Comparison of ENCODE assay signal across 10 cellular contexts in the genomic region with DNA sequence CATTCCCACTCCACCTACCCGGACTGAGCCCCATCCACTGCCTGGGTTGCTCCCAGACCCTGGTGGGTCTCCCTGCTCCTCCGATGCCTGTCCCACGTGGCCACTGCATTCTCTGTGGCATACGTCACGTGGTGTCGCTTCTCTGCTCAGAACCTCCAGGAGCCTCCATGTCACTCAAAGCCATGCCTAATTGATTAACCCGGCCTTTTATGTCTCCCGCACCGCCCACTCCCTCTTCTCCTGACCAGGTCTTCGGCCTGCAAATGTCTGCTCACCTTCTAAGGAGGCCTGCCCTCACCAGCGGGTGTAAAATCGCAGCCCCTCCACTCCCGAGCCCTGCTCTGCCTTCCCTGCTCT.
DNase-seq lines count a peak whose midpoint lies in the region; ATAC-seq and TF ChIP-seq lines count a peak whose summit lies in the region.
"Had no signal": no experiment of that assay in that cellular context is flagged by ENCODE, and none has a peak within 500 bp of the region (broad histone marks: within the 10 kb centered on the region; RNA-seq: fewer than 3 reads in every experiment).

No MANE protein-coding gene starts in this region.

- H3K36me3 ChIP-seq in Peyer's patch (no peaks in the 10 kb centered on the region), gastroesophageal sphincter (no peaks in the 10 kb centered on the region), gastrocnemius medialis (no peaks in the 10 kb centered on the region)

- WGBS in gastroesophageal sphincter (ENCODE audit: low coverage in 1 of 2), 2 donors: 71 to 84% methylated on average over 10 to 12 of the region's 13 CpGs

- POLR2A ChIA-PET in RWPE1 (lab: Yijun Ruan, JAX; ENCODE audit: low non-redundant PET): no interaction called here

- in situ Hi-C loops in gastrocnemius medialis (cut with MboI; ENCODE audit: low sequenced_read_pairs in 4 of 4): loop anchor here in 1 of 4 donors (10.0 kb wide), 1 partner anchor 81 kb away; no protein-coding TSS in a partner anchor

- TF ChIP-seq EP300 in gastroesophageal sphincter (IDR thresholded peaks at IDR 0.05): no peak

- CTCF ChIA-PET in RWPE1 (lab: Yijun Ruan, JAX): no interaction called here

- H3K4me1 ChIP-seq in Peyer's patch: peaks cover 0 to 72% (median 8%) of the 10 kb centered on the region in 4 donors
- peaks cover 19 to 99% (median 57%) of the 10 kb centered on the region in 3 donors for H3K4me1 ChIP-seq in gastroesophageal sphincter
- H3K4me1 ChIP-seq in gastrocnemius medialis: peaks cover 96 to 97% of the 10 kb centered on the region in 2 donors

- no peak overlapping the region for H3K4me3 ChIP-seq in Peyer's patch
- no peak overlapping the region for H3K4me3 ChIP-seq in gastroesophageal sphincter
- no peak overlapping the region for H3K4me3 ChIP-seq in gastrocnemius medialis

- H3K27me3 ChIP-seq in Peyer's patch (no peaks in the 10 kb centered on the region), gastroesophageal sphincter (no peaks in the 10 kb centered on the region), gastrocnemius medialis (no peaks in the 10 kb centered on the region)

- H3K27ac ChIP-seq in Peyer's patch (peak overlapping the region; percentile 6 to 81 (median 68)), gastroesophageal sphincter (peak overlapping the region; percentile 92 to 95 (median 94)), gastrocnemius medialis (peak overlapping the region; percentile 86 to 99 (median 93)), RWPE1 (no peak overlapping the region)

- no peak for ATAC-seq in gastroesophageal sphincter
- no peak for ATAC-seq in gastrocnemius medialis
- no peak for ATAC-seq in HG03571 (IDR thresholded peaks at IDR 0.05; ENCODE audit: unreplicated experiment)

- TF ChIP-seq POLR2A in Peyer's patch (IDR thresholded peaks at IDR 0.05) (no peak), gastroesophageal sphincter (IDR thresholded peaks at IDR 0.05) (no peak), gastrocnemius medialis (IDR thresholded peaks at IDR 0.05) (no peak)

- DNase-seq in ELF-1 (ENCODE audit: low read depth, low spot score): peak; percentile 76
- no peak for DNase-seq in Peyer's patch
- no peak for DNase-seq in gastrocnemius medialis
- DNase-seq in RWPE1 (ENCODE audit: low spot score): no peak
- no peak for DNase-seq in C1 segment of cervical spinal cord (lab: John Stamatoyannopoulos, UW)
- no peak for DNase-seq in NCI-H2227 (lab: John Stamatoyannopoulos, UW; ENCODE audit: unreplicated experiment)
- DNase-seq: kidney, MM.1S had no signal

- no peak for TF ChIP-seq CTCF in Peyer's patch (IDR thresholded peaks at IDR 0.05)
- no peak for TF ChIP-seq CTCF in gastroesophageal sphincter (IDR thresholded peaks at IDR 0.05)
- no peak for TF ChIP-seq CTCF in gastrocnemius medialis (IDR thresholded peaks at IDR 0.05 in 4 of 5, conservative IDR thresholded peaks at IDR 0.05 in 1 of 5)
- TF ChIP-seq CTCF in RWPE1 (conservative IDR thresholded peaks at IDR 0.05; ENCODE audit: low read depth): no peak

- intact Hi-C loops in gastrocnemius medialis (cut with DNase I; ENCODE audit: low total_unique reads): no loop called here

- H3K9me3 ChIP-seq in Peyer's patch: no peaks in the 10 kb centered on the region
- no peaks in the 10 kb centered on the region for H3K9me3 ChIP-seq in gastroesophageal sphincter
- H3K9me3 ChIP-seq in gastrocnemius medialis: no peaks in the 10 kb centered on the region
